ENCODE assay signal across 8 cellular contexts in the genomic region with DNA sequence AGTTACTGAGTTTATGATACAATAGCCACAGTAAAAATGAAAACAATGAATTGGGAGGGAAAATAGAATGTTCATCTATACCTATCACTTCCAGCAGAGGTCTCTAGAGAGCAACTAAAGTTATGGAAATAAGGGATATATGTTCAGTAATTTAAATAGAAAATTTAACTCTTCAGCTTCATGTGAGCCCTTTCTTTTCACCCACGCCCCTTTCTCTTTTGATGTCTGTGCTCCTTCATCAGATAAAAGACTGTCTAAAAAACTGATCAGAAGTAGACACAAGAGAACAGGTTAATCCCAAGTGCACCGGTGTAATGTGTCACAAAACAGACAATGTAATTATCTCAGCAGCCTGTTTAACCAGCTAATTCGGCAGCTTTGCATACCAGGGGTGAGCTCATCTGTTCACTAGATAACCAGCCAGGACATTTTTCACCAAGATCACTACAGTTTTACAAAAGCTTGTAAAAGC.
DNase-seq lines count a peak whose midpoint lies in the region; ATAC-seq and TF ChIP-seq lines count a peak whose summit lies in the region.

No MANE protein-coding gene starts in this region.

- CTCF ChIA-PET in CD4-positive, alpha-beta T cell (lab: Charles Lee): interaction anchor here (0.9 to 2.6 kb wide), 2 partner anchors 375 to 377 kb away, joined by 3 to 7 read pairs; a partner anchor contains a TSS

- peak; percentile 74 for TF ChIP-seq CTCF in CD4-positive, alpha-beta T cell (IDR thresholded peaks at IDR 0.05)
- TF ChIP-seq CTCF in coronary artery (IDR thresholded peaks at IDR 0.05): peak; percentile 64

- WGBS in aorta, 2 donors: 11 to 15% methylated on average over 3 of the region's 3 CpGs

- H3K27me3 Mint-ChIP-seq in CD4-positive, alpha-beta T cell: no peaks in the 10 kb centered on the region

- H3K9me3 ChIP-seq in CD4-positive, alpha-beta T cell (ENCODE audit: control insufficient read depth, low read length): no peaks in the 10 kb centered on the region
- H3K9me3 ChIP-seq in aorta (ENCODE audit: control insufficient read depth, low read length): no peaks in the 10 kb centered on the region

- H3K27ac ChIP-seq in CD4-positive, alpha-beta T cell (ENCODE audit: low read depth, low read length): no peak overlapping the region
- H3K27ac ChIP-seq in coronary artery (no peak overlapping the region), aorta (ENCODE audit: low read depth in 1 of 2, low read length in 2 of 2) (no peak overlapping the region)

- H3K36me3 Mint-ChIP-seq in CD4-positive, alpha-beta T cell (ENCODE audit: low read depth): no peaks in the 10 kb centered on the region

- H3K27me3 ChIP-seq in CD4-positive, alpha-beta T cell (ENCODE audit: control insufficient read depth, insufficient read depth, low read length): no peaks in the 10 kb centered on the region
- H3K27me3 ChIP-seq in aorta (ENCODE audit: control insufficient read depth in 1 of 2, insufficient read depth in 2 of 2, low read length in 1 of 2): no peaks in the 10 kb centered on the region

- intact Hi-C loops in CD4-positive, alpha-beta T cell (cut with DNase I, micrococcal nuclease): loop anchor here in 1 of 2 experiments (1.0 kb wide), 1 partner anchor 376 kb away; no protein-coding TSS in a partner anchor
- intact Hi-C loops in aorta (cut with DNase I): loop anchor here (2.0 kb wide), 2 partner anchors 376 to 378 kb away; no protein-coding TSS in a partner anchor

- ATAC-seq in CD4-positive, alpha-beta T cell (ENCODE audit: poor library complexity): peak; percentile 65
- peak; percentile 56 for ATAC-seq in GM18873 (IDR thresholded peaks at IDR 0.05; ENCODE audit: low FRiP score, unreplicated experiment)
- peak; percentile 62 for ATAC-seq in HG03442 (IDR thresholded peaks at IDR 0.05; ENCODE audit: unreplicated experiment)
- no peak for ATAC-seq in aorta (ENCODE audit: low FRiP score)

- H3K9me3 Mint-ChIP-seq in CD4-positive, alpha-beta T cell: no peaks in the 10 kb centered on the region

- no peak overlapping the region for H3K27ac Mint-ChIP-seq in CD4-positive, alpha-beta T cell

- no peak overlapping the region for H3K4me3 Mint-ChIP-seq in CD4-positive, alpha-beta T cell

- H3K4me3 ChIP-seq in coronary artery (no peak overlapping the region), aorta (ENCODE audit: low read length in 2 of 2) (no peak overlapping the region)

- no peak for DNase-seq in CD4-positive, alpha-beta T cell
- DNase-seq in NCI-H82 treated with DMSO at 0.1 percent for 48 hours (lab: John Stamatoyannopoulos, UW; ENCODE audit: unreplicated experiment): peak; percentile 57
- DNase-seq in coronary artery (ENCODE audit: low spot score): no peak
- DNase-seq in middle frontal gyrus (ENCODE audit: extremely low spot score, low spot score): peak; percentile 30
- DNase-seq in aorta: no peak
- DNase-seq in activated naive CD4-positive, alpha-beta T cell treated with Interleukin-2 at 50 U/mL for 16 hours: no peak

- H3K4me1 Mint-ChIP-seq in CD4-positive, alpha-beta T cell (ENCODE audit: low read depth): no peaks in the 10 kb centered on the region

- H3K36me3 ChIP-seq in aorta (ENCODE audit: control insufficient read depth in 1 of 2, insufficient read depth in 2 of 2, low read length in 1 of 2): no peaks in the 10 kb centered on the region

- H3K4me1 ChIP-seq in aorta (ENCODE audit: control insufficient read depth in 1 of 2, insufficient read depth in 2 of 2, low read length in 2 of 2): no peaks in the 10 kb centered on the region

- POLR2A ChIA-PET in CD4-positive, alpha-beta T cell (lab: Charles Lee): interaction anchor here (0.8 to 1.3 kb wide), 2 partner anchors 377 to 510 kb away, joined by 3 to 6 read pairs; no protein-coding TSS in a partner anchor

Comparison
In these comparisons a context has a peak if more than half of its experiments do, and no peak if none do; other contexts are left out.
1. DNase-seq: peak in NCI-H82 treated with DMSO at 0.1 percent for 48 hours (single experiment) and middle frontal gyrus (single experiment); none in CD4-positive, alpha-beta T cell (0 of 10), coronary artery (single experiment), aorta (0 of 2) and activated naive CD4-positive, alpha-beta T cell treated with Interleukin-2 at 50 U/mL for 16 hours (single experiment).